In the genomic region with DNA sequence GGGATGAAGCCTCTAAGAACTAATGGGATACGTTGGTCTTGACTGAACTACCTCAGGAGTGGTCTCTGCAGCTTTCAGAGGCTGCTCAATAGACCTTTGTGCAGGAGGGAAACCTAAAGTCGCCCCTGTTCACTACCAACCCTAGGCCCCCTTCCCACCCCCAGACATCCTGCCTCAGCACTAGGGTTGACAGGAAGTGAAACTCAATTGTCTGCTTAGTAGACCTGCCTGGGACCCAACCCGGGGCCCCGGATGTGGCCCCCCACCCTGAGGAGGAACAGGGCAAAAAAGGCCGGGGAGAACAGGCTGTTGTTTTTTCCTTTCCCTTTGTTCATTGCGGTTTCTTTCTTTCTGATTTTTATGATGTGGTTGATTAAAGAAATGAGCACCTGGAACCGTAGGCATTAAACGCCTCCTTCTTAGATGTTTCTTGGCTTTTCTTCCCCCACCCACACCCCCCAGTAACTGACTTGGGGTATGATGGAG, we compare ENCODE assay signal across 7 cellular contexts. TPM values are rescaled to one million over a fixed set of nuclear protein-coding genes. Genes with fewer than 3 reads are reported as not detected.
A peak's percentile ranks its signal among the peaks of the same experiment; 100 is the strongest.
DNase-seq lines count a peak whose midpoint lies in the region; ATAC-seq and TF ChIP-seq lines count a peak whose summit lies in the region.

No MANE protein-coding gene starts in this region.

- ATAC-seq in GM19395 (IDR thresholded peaks at IDR 0.05; ENCODE audit: unreplicated experiment) (peak; percentile 46), HG03521 (IDR thresholded peaks at IDR 0.05; ENCODE audit: unreplicated experiment) (peak; percentile 21)

- H3K4me1 ChIP-seq in tibial artery = peaks cover 0 to 54% (median 39%) of the 10 kb centered on the region in 4 donors

- H3K4me3 Mint-ChIP-seq in activated CD4-positive, alpha-beta memory T cell treated with anti-CD3 and anti-CD28 coated beads for 36 hours = peak overlapping the region; percentile 96

- CTCF ChIA-PET in activated CD4-positive, alpha-beta memory T cell treated with anti-CD3 and anti-CD28 coated beads for 36 hours (lab: Charles Lee) = interaction anchor here (1.2 to 9.8 kb wide), 4 partner anchors 10 to 191 kb away, joined by 4 to 87 read pairs (median 20); a partner anchor contains a TSS

- H3K4me1 Mint-ChIP-seq in activated CD4-positive, alpha-beta memory T cell treated with anti-CD3 and anti-CD28 coated beads for 36 hours (ENCODE audit: low read depth) = peaks cover 42% of the 10 kb centered on the region

- H3K27ac Mint-ChIP-seq in activated CD4-positive, alpha-beta memory T cell treated with anti-CD3 and anti-CD28 coated beads for 36 hours = peak overlapping the region; percentile 98

- no peak overlapping the region for H3K4me3 ChIP-seq in tibial artery

- no peaks in the 10 kb centered on the region for H3K9me3 Mint-ChIP-seq in activated CD4-positive, alpha-beta memory T cell treated with anti-CD3 and anti-CD28 coated beads for 36 hours

- no peak for TF ChIP-seq CTCF in tibial artery (IDR thresholded peaks at IDR 0.05)

- intact Hi-C loops in activated CD4-positive, alpha-beta memory T cell treated with anti-CD3 and anti-CD28 coated beads for 36 hours (cut with micrococcal nuclease) = loop anchor here (1.0 kb wide), 1 partner anchor 112 kb away; a partner anchor contains a TSS
- intact Hi-C loops in tibial artery (cut with DNase I; ENCODE audit: low total_unique reads) = no loop called here

- no peaks in the 10 kb centered on the region for H3K9me3 ChIP-seq in tibial artery

- H3K36me3 ChIP-seq in tibial artery = no peaks in the 10 kb centered on the region

- DNase-seq in activated CD4-positive, alpha-beta memory T cell treated with anti-CD3 and anti-CD28 coated beads for 36 hours = peak; percentile 94
- peak; percentile 88 for DNase-seq in germinal center (ENCODE audit: low spot score)
- peak; percentile 61 for DNase-seq in stimulated activated CD8-positive, alpha-beta memory T cell treated with anti-CD3 and anti-CD28 coated beads, Interleukin-12 subunit alpha, Interleukin-12 subunit beta, amount 100 ng/mL, for 1 hour (ENCODE audit: low read depth)
- DNase-seq in iPS-NIHi11 (ENCODE audit: low spot score) = no peak
- DNase-seq in tibial artery = no peak

- POLR2A ChIA-PET in activated CD4-positive, alpha-beta memory T cell treated with anti-CD3 and anti-CD28 coated beads for 36 hours (lab: Charles Lee) = interaction anchor here (1.2 to 3.7 kb wide), 4 partner anchors 10 to 200 kb away, joined by 7 to 20 read pairs (median 10); a partner anchor contains a TSS

- no peak overlapping the region for H3K27ac ChIP-seq in tibial artery

- H3K27me3 Mint-ChIP-seq in activated CD4-positive, alpha-beta memory T cell treated with anti-CD3 and anti-CD28 coated beads for 36 hours = no peaks in the 10 kb centered on the region

- H3K27me3 ChIP-seq in tibial artery = no peaks in the 10 kb centered on the region

- peaks cover 45% of the 10 kb centered on the region for H3K36me3 Mint-ChIP-seq in activated CD4-positive, alpha-beta memory T cell treated with anti-CD3 and anti-CD28 coated beads for 36 hours

RNA-seq across cellular contexts. Expression of a gene that starts 1.6 kb away (rescaled TPM):
- total RNA-seq in activated CD4-positive, alpha-beta memory T cell treated with anti-CD3 and anti-CD28 coated beads for 36 hours = 100 to 1,000 TPM; 348 to 383 TPM

RNA-seq across cellular contexts. Expression of a gene that starts 1.7 kb away (rescaled TPM):
- total RNA-seq in activated CD4-positive, alpha-beta memory T cell treated with anti-CD3 and anti-CD28 coated beads for 36 hours = 10 to 100 TPM; 31.6 to 33.0 TPM

RNA-seq across cellular contexts. Expression of a gene that starts 36.5 kb away (rescaled TPM):
- 1 to 10 TPM in 1 of 2 experiments, under 1 TPM in 1; 0.94 to 1.5 TPM for total RNA-seq in activated CD4-positive, alpha-beta memory T cell treated with anti-CD3 and anti-CD28 coated beads for 36 hours

RNA-seq across cellular contexts. Expression of a gene that starts 37.3 kb away (rescaled TPM):
- total RNA-seq in activated CD4-positive, alpha-beta memory T cell treated with anti-CD3 and anti-CD28 coated beads for 36 hours = 100 to 1,000 TPM; 121 to 127 TPM

RNA-seq across cellular contexts. Expression of a gene that starts 44.5 kb away (rescaled TPM):
- 10 to 100 TPM; 44.8 to 46.4 TPM for total RNA-seq in activated CD4-positive, alpha-beta memory T cell treated with anti-CD3 and anti-CD28 coated beads for 36 hours

Comparison
In these comparisons a context has a peak if more than half of its experiments do, and no peak if none do; other contexts are left out.
1. DNase-seq: peak in activated CD4-positive, alpha-beta memory T cell treated with anti-CD3 and anti-CD28 coated beads for 36 hours (single experiment), germinal center (single experiment) and stimulated activated CD8-positive, alpha-beta memory T cell treated with anti-CD3 and anti-CD28 coated beads, Interleukin-12 subunit alpha, Interleukin-12 subunit beta, amount 100 ng/mL, for 1 hour (single experiment); none in iPS-NIHi11 (single experiment) and tibial artery (0 of 2).